13 cellular contexts compared by ENCODE assay signal in genomic region chr1:93692001-93692400, GRCh38. TPM values are rescaled to one million over a fixed set of nuclear protein-coding genes. Genes with fewer than 3 reads are reported as not detected.
A peak's percentile ranks its signal among the peaks of the same experiment; 100 is the strongest.
DNase-seq lines count a peak whose midpoint lies in the region; ATAC-seq and TF ChIP-seq lines count a peak whose summit lies in the region.
"Had no signal": no experiment of that assay in that cellular context is flagged by ENCODE, and none has a peak within 500 bp of the region (broad histone marks: within the 10 kb centered on the region; RNA-seq: fewer than 3 reads in every experiment).

No MANE protein-coding gene starts in this region.

- H3K27ac Mint-ChIP-seq in activated naive CD8-positive, alpha-beta T cell treated with anti-CD3 and anti-CD28 coated beads, Interleukin-2, amount 50 U/mL, for 24 hours = peak overlapping the region; percentile 37
- H3K27ac Mint-ChIP-seq in activated naive CD8-positive, alpha-beta T cell treated with anti-CD3 and anti-CD28 coated beads for 36 hours = no peak overlapping the region
- H3K27ac Mint-ChIP-seq: GM23338; natural killer cell treated with Interleukin-12 subunit alpha and Interleukin-12 subunit beta and Interleukin-15 and Interleukin-18, amount 100 ng/mL, for 72 hours had no signal

- H3K4me3 ChIP-seq in esophagus (ENCODE audit: low read depth in 1 of 2, low read length in 2 of 2) (no peak overlapping the region), upper lobe of right lung (no peak overlapping the region)
- H3K4me3 ChIP-seq: GM23338 had no signal

- H3K36me3 Mint-ChIP-seq in activated naive CD8-positive, alpha-beta T cell treated with anti-CD3 and anti-CD28 coated beads, Interleukin-2, amount 50 U/mL, for 24 hours (ENCODE audit: low read depth) = no peaks in the 10 kb centered on the region
- H3K36me3 Mint-ChIP-seq in activated naive CD8-positive, alpha-beta T cell treated with anti-CD3 and anti-CD28 coated beads for 36 hours = no peaks in the 10 kb centered on the region
- H3K36me3 Mint-ChIP-seq: natural killer cell treated with Interleukin-12 subunit alpha and Interleukin-12 subunit beta and Interleukin-15 and Interleukin-18, amount 100 ng/mL, for 72 hours had no signal

- H3K27me3 Mint-ChIP-seq in activated naive CD8-positive, alpha-beta T cell treated with anti-CD3 and anti-CD28 coated beads, Interleukin-2, amount 50 U/mL, for 24 hours = peaks cover 10% of the 10 kb centered on the region
- peaks cover 11% of the 10 kb centered on the region for H3K27me3 Mint-ChIP-seq in activated naive CD8-positive, alpha-beta T cell treated with anti-CD3 and anti-CD28 coated beads for 36 hours
- H3K27me3 Mint-ChIP-seq: natural killer cell treated with Interleukin-12 subunit alpha and Interleukin-12 subunit beta and Interleukin-15 and Interleukin-18, amount 100 ng/mL, for 72 hours had no signal

- 49 to 51% methylated on average over 4 of the region's 4 CpGs for WGBS in esophagus, 2 donors

- ATAC-seq in activated naive CD8-positive, alpha-beta T cell treated with anti-CD3 and anti-CD28 coated beads, Interleukin-2, amount 50 U/mL, for 24 hours = no peak
- ATAC-seq in upper lobe of right lung = no peak
- ATAC-seq in GM21737 (IDR thresholded peaks at IDR 0.05; ENCODE audit: unreplicated experiment) = no peak
- ATAC-seq: natural killer cell treated with Interleukin-12 subunit alpha and Interleukin-12 subunit beta and Interleukin-15 and Interleukin-18, amount 100 ng/mL, for 72 hours had no signal

- H3K27me3 ChIP-seq in esophagus (ENCODE audit: control insufficient read depth in 1 of 2, insufficient read depth in 2 of 2, low read length in 2 of 2) = no peaks in the 10 kb centered on the region
- H3K27me3 ChIP-seq in upper lobe of right lung = no peaks in the 10 kb centered on the region

- H3K36me3 ChIP-seq in esophagus (ENCODE audit: control insufficient read depth in 2 of 2, insufficient read depth in 2 of 2, low read length in 1 of 2) = no peaks in the 10 kb centered on the region
- no peaks in the 10 kb centered on the region for H3K36me3 ChIP-seq in upper lobe of right lung

- no peak overlapping the region for H3K4me3 Mint-ChIP-seq in activated naive CD8-positive, alpha-beta T cell treated with anti-CD3 and anti-CD28 coated beads, Interleukin-2, amount 50 U/mL, for 24 hours
- H3K4me3 Mint-ChIP-seq in activated naive CD8-positive, alpha-beta T cell treated with anti-CD3 and anti-CD28 coated beads for 36 hours = no peak overlapping the region
- H3K4me3 Mint-ChIP-seq: GM23338; natural killer cell treated with Interleukin-12 subunit alpha and Interleukin-12 subunit beta and Interleukin-15 and Interleukin-18, amount 100 ng/mL, for 72 hours had no signal

- H3K9me3 Mint-ChIP-seq in activated naive CD8-positive, alpha-beta T cell treated with anti-CD3 and anti-CD28 coated beads, Interleukin-2, amount 50 U/mL, for 24 hours = no peaks in the 10 kb centered on the region
- H3K9me3 Mint-ChIP-seq in activated naive CD8-positive, alpha-beta T cell treated with anti-CD3 and anti-CD28 coated beads for 36 hours = no peaks in the 10 kb centered on the region
- H3K9me3 Mint-ChIP-seq: GM23338; natural killer cell treated with Interleukin-12 subunit alpha and Interleukin-12 subunit beta and Interleukin-15 and Interleukin-18, amount 100 ng/mL, for 72 hours had no signal

- intact Hi-C loops in upper lobe of right lung (cut with DNase I) = no loop called here

- H3K4me1 ChIP-seq in esophagus (ENCODE audit: control insufficient read depth in 2 of 2, insufficient read depth in 2 of 2, low read length in 1 of 2) (peaks cover 2 to 16% of the 10 kb centered on the region in 2 donors), upper lobe of right lung (peaks cover 23% of the 10 kb centered on the region)

- H3K9me3 ChIP-seq in esophagus (ENCODE audit: control insufficient read depth in 2 of 2, insufficient read depth in 1 of 2, low read depth in 1 of 2, low read length in 1 of 2) (no peaks in the 10 kb centered on the region), upper lobe of right lung (no peaks in the 10 kb centered on the region)

- H3K4me1 Mint-ChIP-seq in activated naive CD8-positive, alpha-beta T cell treated with anti-CD3 and anti-CD28 coated beads, Interleukin-2, amount 50 U/mL, for 24 hours = peaks cover 3% of the 10 kb centered on the region
- H3K4me1 Mint-ChIP-seq in activated naive CD8-positive, alpha-beta T cell treated with anti-CD3 and anti-CD28 coated beads for 36 hours = peaks cover 18% of the 10 kb centered on the region

- peak overlapping the region; percentile 34 to 89 for H3K27ac ChIP-seq in esophagus (ENCODE audit: low read depth in 2 of 2, low read length in 1 of 2)
- peak overlapping the region; percentile 55 for H3K27ac ChIP-seq in upper lobe of right lung
- H3K27ac ChIP-seq: C4-2B had no signal

- TF ChIP-seq CTCF in upper lobe of right lung (IDR thresholded peaks at IDR 0.05) = no peak

- no peak for DNase-seq in activated naive CD8-positive, alpha-beta T cell treated with anti-CD3 and anti-CD28 coated beads, Interleukin-2, amount 50 U/mL, for 24 hours
- no peak for DNase-seq in activated naive CD8-positive, alpha-beta T cell treated with anti-CD3 and anti-CD28 coated beads for 36 hours
- DNase-seq in NCI-H524 treated with DMSO at 0.1 percent for 48 hours (lab: John Stamatoyannopoulos, UW) (peak; percentile 34), upper lobe of right lung (no peak), superior temporal gyrus (ENCODE audit: extremely low spot score) (no peak), NCI-H2107 treated with DMSO at 0.1 percent for 48 hours (lab: John Stamatoyannopoulos, UW; ENCODE audit: unreplicated experiment) (no peak)
- DNase-seq: OCI-M1, T-helper 9 cell had no signal

RNA-seq across cellular contexts. Expression of gene BCAR3, which starts 10.4 kb away (rescaled TPM):
- under 1 TPM; 0.66 to 0.72 TPM for total RNA-seq in activated naive CD8-positive, alpha-beta T cell treated with anti-CD3 and anti-CD28 coated beads for 36 hours
- polyA plus RNA-seq in esophagus = 1 to 10 TPM; 7.5 to 9.4 TPM
- total RNA-seq in upper lobe of right lung = 23.5 TPM

Comparison
In these comparisons a context has a peak if more than half of its experiments do, and no peak if none do; other contexts are left out.
1. RNA of gene BCAR3, which starts 10.4 kb away (total RNA-seq): 23.5 TPM in upper lobe of right lung (single experiment); 0.66 to 0.72 TPM in activated naive CD8-positive, alpha-beta T cell treated with anti-CD3 and anti-CD28 coated beads for 36 hours; every median in the first group is over 10 times any median in the second.